22 cellular contexts compared by ENCODE assay signal in genomic region chr14:67784244-67784823, GRCh38.
"Had no signal": no experiment of that assay in that cellular context is flagged by ENCODE, and none has a peak within 500 bp of the region (broad histone marks: within the 10 kb centered on the region; RNA-seq: fewer than 3 reads in every experiment).

No MANE protein-coding gene starts in this region.

- H3K27me3 ChIP-seq: dorsolateral prefrontal cortex, esophagus squamous epithelium, neural progenitor cell, ovary, right atrium auricular region, tibial artery, upper lobe of right lung had no signal

- H3K9me3 Mint-ChIP-seq: natural killer cell treated with Interleukin-12 subunit alpha and Interleukin-12 subunit beta and Interleukin-15 and Interleukin-18, amount 100 ng/mL, for 72 hours; neural progenitor cell; stimulated activated memory B cell treated with anti-CD40 and anti-IgM and Interleukin-4, amounts not matched to agents 10 μg/mL and 1 μg/mL and 100 μg/mL, for 72 hours; stimulated activated naive CD8-positive, alpha-beta T cell treated with anti-CD3 and anti-CD28 coated beads, Interleukin-15, Interleukin-2, amounts not matched to agents 100 ng/mL and 50 ng/mL, for 24 hours had no signal

- H3K36me3 ChIP-seq: neural progenitor cell, ovary had no signal

- H3K9me3 ChIP-seq: esophagus squamous epithelium, ovary, right atrium auricular region, tibial artery, upper lobe of right lung had no signal

- H3K4me1 ChIP-seq: esophagus squamous epithelium, neural progenitor cell, tibial artery, upper lobe of right lung had no signal

- H3K4me1 Mint-ChIP-seq: neural progenitor cell; stimulated activated memory B cell treated with anti-CD40 and anti-IgM and Interleukin-4, amounts not matched to agents 10 μg/mL and 1 μg/mL and 100 μg/mL, for 72 hours had no signal

- H3K27ac ChIP-seq: dorsolateral prefrontal cortex, epithelial cell of prostate, esophagus squamous epithelium, neural progenitor cell, ovary, right atrium auricular region, tibial artery, upper lobe of right lung had no signal

- DNase-seq: cortex of kidney; dorsolateral prefrontal cortex; effector CD8-positive, alpha-beta T cell; esophagus squamous epithelium; foreskin fibroblast; left colon; left ventricle myocardium superior; mesenchymal stem cell; midbrain; nucleus accumbens; ovary; stimulated activated CD4-positive, alpha-beta T cell treated with anti-CD3 and anti-CD28 coated beads, Interleukin-4, amount 100 ng/mL, for 1 hour; stimulated activated CD8-positive, alpha-beta memory T cell treated with anti-CD3 and anti-CD28 coated beads, Interleukin-4, amount 100 ng/mL, for 48 hours; tibial artery; upper lobe of right lung had no signal

- H3K27me3 Mint-ChIP-seq: natural killer cell treated with Interleukin-12 subunit alpha and Interleukin-12 subunit beta and Interleukin-15 and Interleukin-18, amount 100 ng/mL, for 72 hours; stimulated activated memory B cell treated with anti-CD40 and anti-IgM and Interleukin-4, amounts not matched to agents 10 μg/mL and 1 μg/mL and 100 μg/mL, for 72 hours; stimulated activated naive CD8-positive, alpha-beta T cell treated with anti-CD3 and anti-CD28 coated beads, Interleukin-15, Interleukin-2, amounts not matched to agents 100 ng/mL and 50 ng/mL, for 24 hours had no signal

- H3K9ac ChIP-seq: neural progenitor cell had no signal

- H3K4me3 ChIP-seq: dorsolateral prefrontal cortex, esophagus squamous epithelium, lung, neural progenitor cell, ovary, right atrium auricular region, tibial artery, upper lobe of right lung had no signal

- H3K4me3 Mint-ChIP-seq: natural killer cell treated with Interleukin-12 subunit alpha and Interleukin-12 subunit beta and Interleukin-15 and Interleukin-18, amount 100 ng/mL, for 72 hours; neural progenitor cell; stimulated activated memory B cell treated with anti-CD40 and anti-IgM and Interleukin-4, amounts not matched to agents 10 μg/mL and 1 μg/mL and 100 μg/mL, for 72 hours; stimulated activated naive CD8-positive, alpha-beta T cell treated with anti-CD3 and anti-CD28 coated beads, Interleukin-15, Interleukin-2, amounts not matched to agents 100 ng/mL and 50 ng/mL, for 24 hours had no signal

- ATAC-seq: left colon; natural killer cell treated with Interleukin-12 subunit alpha and Interleukin-12 subunit beta and Interleukin-15 and Interleukin-18, amount 100 ng/mL, for 72 hours; stimulated activated memory B cell treated with anti-CD40 and anti-IgM and Interleukin-4, amounts not matched to agents 10 μg/mL and 1 μg/mL and 100 μg/mL, for 72 hours; upper lobe of right lung had no signal

- H3K27ac Mint-ChIP-seq: natural killer cell treated with Interleukin-12 subunit alpha and Interleukin-12 subunit beta and Interleukin-15 and Interleukin-18, amount 100 ng/mL, for 72 hours; neural progenitor cell; stimulated activated memory B cell treated with anti-CD40 and anti-IgM and Interleukin-4, amounts not matched to agents 10 μg/mL and 1 μg/mL and 100 μg/mL, for 72 hours; stimulated activated naive CD8-positive, alpha-beta T cell treated with anti-CD3 and anti-CD28 coated beads, Interleukin-15, Interleukin-2, amounts not matched to agents 100 ng/mL and 50 ng/mL, for 24 hours had no signal
